Comparison of ENCODE assay signal across 1 cellular context in genomic region chr7:98119257-98119918, GRCh38.
TF ChIP-seq lines count a peak whose summit lies in the region.

No MANE protein-coding gene starts in this region.

TF ChIP-seq in HepG2, 621 proteins besides CTCF, POLR2A, EP300 and RAD21 (continued from another document):
- TF ChIP-seq ZNF503 (CRISPR knock-in tag; IDR thresholded peaks at IDR 0.05) (no peak), IRF2 (CRISPR knock-in tag; IDR thresholded peaks at IDR 0.05) (no peak), DMAP1 (CRISPR knock-in tag; IDR thresholded peaks at IDR 0.05) (no peak), KAT2B (IDR thresholded peaks at IDR 0.05; ENCODE audit: borderline replicate concordance, low read depth, low read length) (no peak), ZNF44 (CRISPR knock-in tag; IDR thresholded peaks at IDR 0.05) (no peak), ARID5B (CRISPR knock-in tag; IDR thresholded peaks at IDR 0.05) (0 out of 2 replicates have a peak, but pooled peaks have one; percentile 15), ZNF83 (CRISPR knock-in tag; IDR thresholded peaks at IDR 0.05; ENCODE audit: borderline replicate concordance) (no peak), SAP130 (CRISPR knock-in tag; IDR thresholded peaks at IDR 0.05; ENCODE audit: low read depth) (0 out of 2 replicates have a peak, but pooled peaks have one; percentile 29), TGIF2 (CRISPR knock-in tag; IDR thresholded peaks at IDR 0.05) (no peak), ZNF878 (CRISPR knock-in tag; IDR thresholded peaks at IDR 0.05) (no peak), FOSL2 (CRISPR knock-in tag; IDR thresholded peaks at IDR 0.05) (0 out of 2 replicates have a peak, but pooled peaks have one; percentile 27), RBM22 (optimal IDR thresholded peaks at IDR 0.05; ENCODE audit: low read length) (no peak)
